Comparison of ENCODE assay signal across 8 cellular contexts in genomic region chr7:130441408-130441854, GRCh38. TPM values are rescaled to one million over a fixed set of nuclear protein-coding genes. Genes with fewer than 3 reads are reported as not detected.
DNase-seq lines count a peak whose midpoint lies in the region; ATAC-seq and TF ChIP-seq lines count a peak whose summit lies in the region.

No MANE protein-coding gene starts in this region.

- DNase-seq in HAP-1 (ENCODE audit: low spot score in 2 of 2) = peak; percentile 50 to 68
- DNase-seq in NCI-H82 (lab: John Stamatoyannopoulos, UW) = peak; percentile 95
- no peak for DNase-seq in chondrocyte (ENCODE audit: low spot score)
- no peak for DNase-seq in vagina (ENCODE audit: extremely low spot score in 2 of 2)

- TF ChIP-seq CTCF in chondrocyte (IDR thresholded peaks at IDR 0.05) (no peak), vagina (IDR thresholded peaks at IDR 0.05) (no peak)

- H3K4me1 Mint-ChIP-seq in chondrocyte (ENCODE audit: low read depth) = peaks cover 16% of the 10 kb centered on the region

- peak overlapping the region; percentile 94 for H3K27ac Mint-ChIP-seq in chondrocyte (ENCODE audit: unreplicated experiment)

- H2AFZ ChIP-seq in ACC112 (ENCODE audit: low read length, unreplicated experiment) = peak overlapping the region; percentile 99

- H3K4me3 Mint-ChIP-seq in chondrocyte (ENCODE audit: unreplicated experiment) = peak overlapping the region; percentile 96

- WGBS in mesodermal cell (ENCODE audit: insufficient coverage in 2 of 2), 2 experiments = 14 to 32% methylated on average over 5 of the region's 9 CpGs

- intact Hi-C loops in vagina (cut with DNase I) = no loop called here

- H3K36me3 Mint-ChIP-seq in chondrocyte (ENCODE audit: low read depth) = no peaks in the 10 kb centered on the region

- H3K36me3 ChIP-seq in ACC112 (ENCODE audit: insufficient read depth, low read length) (no peaks in the 10 kb centered on the region), HAP-1 (replicated peaks) (no peaks in the 10 kb centered on the region; the same call in 1 of the 2 replicates), mesodermal cell (ENCODE audit: control insufficient read depth, insufficient read depth, low read length) (no peaks in the 10 kb centered on the region), vagina (no peaks in the 10 kb centered on the region)

- no peaks in the 10 kb centered on the region for H3K9me3 ChIP-seq in HAP-1
- H3K9me3 ChIP-seq in mesodermal cell (ENCODE audit: control insufficient read depth, low read length) = peaks cover 5% of the 10 kb centered on the region
- no peaks in the 10 kb centered on the region for H3K9me3 ChIP-seq in vagina

- H3K4me1 ChIP-seq in ACC112 (ENCODE audit: control insufficient read depth, insufficient read depth, low read length, unreplicated experiment) (peaks cover 8% of the 10 kb centered on the region), HAP-1 (peaks cover 23% of the 10 kb centered on the region), mesodermal cell (ENCODE audit: control insufficient read depth, insufficient read depth, low read length, poor library complexity, severe bottlenecking) (peaks cover 6% of the 10 kb centered on the region), vagina (peaks cover 10% of the 10 kb centered on the region)

- H3K4me3 ChIP-seq in ACC112 (ENCODE audit: low read depth, low read length) = peak overlapping the region; percentile 77
- H3K4me3 ChIP-seq in HAP-1 = peak overlapping the region; percentile 68
- no peak overlapping the region for H3K4me3 ChIP-seq in mesodermal cell (ENCODE audit: extremely low read depth, insufficient read depth, low read length, poor library complexity, severe bottlenecking)
- peak overlapping the region; percentile 58 to 64 for H3K4me3 ChIP-seq in vagina

- peak overlapping the region; percentile 58 for H3K27ac ChIP-seq in ACC112 (ENCODE audit: low read depth, low read length)
- peak overlapping the region; percentile 83 for H3K27ac ChIP-seq in mesodermal cell (ENCODE audit: low read depth, low read length, severe bottlenecking)
- H3K27ac ChIP-seq in vagina = peak overlapping the region; percentile 72

- no peak for TF ChIP-seq POLR2A in vagina (IDR thresholded peaks at IDR 0.05)

- in situ Hi-C loops in HAP-1 (cut with MboI; ENCODE audit: low sequenced_read_pairs) = no loop called here

- peaks cover 6% of the 10 kb centered on the region for H3K79me2 ChIP-seq in ACC112 (ENCODE audit: control insufficient read depth, insufficient read depth, low read length, unreplicated experiment)

- no peaks in the 10 kb centered on the region for H3K27me3 ChIP-seq in ACC112 (ENCODE audit: insufficient read depth, low read length)
- H3K27me3 ChIP-seq in HAP-1 (ENCODE audit: low read depth) = no peaks in the 10 kb centered on the region
- no peaks in the 10 kb centered on the region for H3K27me3 ChIP-seq in vagina

- no peak for ATAC-seq in HG03139 (IDR thresholded peaks at IDR 0.05; ENCODE audit: unreplicated experiment)
- ATAC-seq in GM21717 (IDR thresholded peaks at IDR 0.05; ENCODE audit: unreplicated experiment) = no peak

- H3K27me3 Mint-ChIP-seq in chondrocyte (ENCODE audit: low read depth) = no peaks in the 10 kb centered on the region

- no peaks in the 10 kb centered on the region for H3K9me3 Mint-ChIP-seq in chondrocyte (ENCODE audit: low read depth)

RNA-seq across cellular contexts. Expression of gene CEP41, which starts 0.6 kb away (rescaled TPM):
- total RNA-seq in chondrocyte (10.3 to 13.9 TPM (median 10.4 TPM) in 3 replicates), vagina (4.7 TPM)
- polyA plus RNA-seq in mesodermal cell (2013, experiment 1 of 2) = 27.6 TPM
- polyA plus RNA-seq in mesodermal cell (2013, experiment 2 of 2) = 23.6 TPM

RNA-seq across cellular contexts. Expression of gene MEST, which starts 50.5 kb away (rescaled TPM):
- total RNA-seq in chondrocyte = 43.2 to 62.1 TPM (median 58.1 TPM) in 3 replicates
- polyA plus RNA-seq in mesodermal cell (2013, experiment 1 of 2) = 734 TPM
- polyA plus RNA-seq in mesodermal cell (2013, experiment 2 of 2) = 918 TPM
- total RNA-seq in vagina = 28.5 TPM

Comparison
In these comparisons a context has a peak if more than half of its experiments do, and no peak if none do; other contexts are left out.
1. DNase-seq: peak in HAP-1 (2 of 2) and NCI-H82 (single experiment); none in chondrocyte (single experiment) and vagina (0 of 2).
2. Peak in every context shown above with its lines, with median percentiles within 50 percentile points of each other: H3K27ac ChIP-seq.